Comparison of ENCODE assay signal across 23 cellular contexts in the genomic region with DNA sequence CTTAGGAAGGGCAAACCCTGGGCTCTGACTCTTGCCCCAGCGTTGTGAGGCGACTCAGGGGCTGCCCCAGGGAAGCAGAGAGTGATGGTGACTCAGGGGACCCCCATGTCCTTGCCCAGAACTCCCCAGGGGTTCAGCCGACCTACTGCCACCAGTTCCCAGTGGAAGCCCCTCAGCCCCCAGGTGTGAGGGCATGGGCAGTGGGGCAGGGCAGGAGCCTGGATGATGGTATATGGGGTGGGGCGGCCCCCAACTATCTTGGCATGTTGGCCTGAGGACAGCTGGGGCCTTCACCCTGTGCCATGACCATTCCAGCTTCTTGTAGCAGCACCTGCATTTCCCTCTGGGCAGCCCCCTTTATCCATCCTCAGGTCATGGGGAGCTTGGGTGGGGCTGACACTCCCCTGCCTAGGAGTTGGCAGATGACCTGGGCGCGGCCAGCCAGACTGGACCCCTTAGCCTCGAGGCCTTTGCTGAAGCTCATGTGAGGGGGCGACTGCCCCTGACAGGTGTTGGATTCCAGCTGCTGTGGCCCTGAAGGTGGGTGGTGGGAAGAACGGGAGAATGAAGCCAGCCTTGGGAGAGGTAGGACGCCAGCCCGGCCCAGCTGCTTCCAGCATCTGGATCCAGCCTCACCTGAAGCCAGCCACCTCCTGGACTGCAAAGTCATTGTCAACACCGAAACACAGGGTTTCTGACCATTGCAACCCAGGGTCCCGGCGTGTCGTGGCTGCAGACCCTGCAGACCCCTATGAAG. TPM values are rescaled to one million over a fixed set of nuclear protein-coding genes. Genes with fewer than 3 reads are reported as not detected.
A peak's percentile ranks its signal among the peaks of the same experiment; 100 is the strongest.
DNase-seq lines count a peak whose midpoint lies in the region; ATAC-seq and TF ChIP-seq lines count a peak whose summit lies in the region.
"Had no signal": no experiment of that assay in that cellular context is flagged by ENCODE, and none has a peak within 500 bp of the region (broad histone marks: within the 10 kb centered on the region; RNA-seq: fewer than 3 reads in every experiment).

No MANE protein-coding gene starts in this region.

- no peak overlapping the region for H3K9ac ChIP-seq in Karpas-422 (ENCODE audit: low read length)

- H3K9me3 Mint-ChIP-seq in naive B cell = no peaks in the 10 kb centered on the region
- no peaks in the 10 kb centered on the region for H3K9me3 Mint-ChIP-seq in chondrocyte (ENCODE audit: low read depth)

- H3K9me3 ChIP-seq in Karpas-422 (ENCODE audit: low read length) = no peaks in the 10 kb centered on the region
- H3K9me3 ChIP-seq: colonic mucosa had no signal

- H3K9me2 ChIP-seq in Karpas-422 (replicated peaks; ENCODE audit: insufficient read depth, low read length) = no peaks in the 10 kb centered on the region

- peak; percentile 28 for DNase-seq in 8988T
- peak; percentile 38 for DNase-seq in Karpas-422
- no peak for DNase-seq in naive B cell
- DNase-seq in chondrocyte (ENCODE audit: low spot score) = no peak
- no peak for DNase-seq in OCI-M1 (lab: John Stamatoyannopoulos, UW)
- no peak for DNase-seq in AG08395 (ENCODE audit: low spot score)
- DNase-seq: activated CD8-positive, alpha-beta memory T cell treated with anti-CD3 and anti-CD28 coated beads for 24 hours; activated gamma-delta T cell treated with Interleukin-2 at 50 U/mL for 16 hours; activated T-cell treated with anti-CD3 and anti-CD28 coated beads, Interleukin-2, amount 50 U/mL, for 1 hour; colonic mucosa; DND-41; mesenchymal stem cell; NCI-H1092; NCI-H187 treated with DMSO at 0.1 percent for 48 hours; NCI-H524 treated with DMSO at 0.1 percent for 48 hours; occipital lobe; small intestine; stimulated activated CD4-positive, alpha-beta T cell treated with anti-CD3 and anti-CD28 coated beads, Interleukin-2, amount 100 ng/mL, for 24 hours; T-helper 1 cell had no signal

- H3K36me3 Mint-ChIP-seq in naive B cell (no peaks in the 10 kb centered on the region), chondrocyte (ENCODE audit: low read depth) (no peaks in the 10 kb centered on the region)

- H3K27ac ChIP-seq in Karpas-422 (ENCODE audit: low read length) = no peak overlapping the region
- H3K27ac ChIP-seq: colonic mucosa, hepatocyte had no signal

- peak overlapping the region in 1 of 6 donors; percentile 53 for H3K27ac Mint-ChIP-seq in naive B cell
- H3K27ac Mint-ChIP-seq in chondrocyte (ENCODE audit: unreplicated experiment) = no peak overlapping the region

- no peak for TF ChIP-seq CTCF in chondrocyte (IDR thresholded peaks at IDR 0.05)

- H3K27me3 Mint-ChIP-seq in naive B cell = peaks cover 4 to 18% (median 5%) of the 10 kb centered on the region in 3 donors
- peaks cover 8% of the 10 kb centered on the region for H3K27me3 Mint-ChIP-seq in chondrocyte (ENCODE audit: low read depth)

- no peak overlapping the region for H3K4me3 ChIP-seq in Karpas-422 (ENCODE audit: low read length)
- H3K4me3 ChIP-seq: colonic mucosa, hepatocyte had no signal

- H3K36me3 ChIP-seq in Karpas-422 (ENCODE audit: insufficient read depth, low read length) = no peaks in the 10 kb centered on the region
- H3K36me3 ChIP-seq: colonic mucosa had no signal

- peaks cover 21% of the 10 kb centered on the region for H3K4me1 ChIP-seq in Karpas-422 (ENCODE audit: low read length)

- H3K27me3 ChIP-seq in Karpas-422 (ENCODE audit: low read length) = no peaks in the 10 kb centered on the region

- no peak for ATAC-seq in naive B cell (ENCODE audit: low read depth in 2 of 2)
- ATAC-seq: esophagus mucosa had no signal

- no peak overlapping the region for H3K4me2 ChIP-seq in Karpas-422 (ENCODE audit: low read depth, low read length, poor library complexity, severe bottlenecking)
- H3K4me2 ChIP-seq: hepatocyte had no signal

- no peak overlapping the region for H2AFZ ChIP-seq in Karpas-422 (ENCODE audit: low read length)
- H2AFZ ChIP-seq: hepatocyte had no signal

- no peaks in the 10 kb centered on the region for H3K79me2 ChIP-seq in Karpas-422 (ENCODE audit: low read length)
- H3K79me2 ChIP-seq: hepatocyte had no signal

- H3K4me1 Mint-ChIP-seq in naive B cell (peaks cover 19 to 23% (median 21%) of the 10 kb centered on the region in 3 donors), chondrocyte (ENCODE audit: low read depth) (peaks cover 11% of the 10 kb centered on the region)

- no peaks in the 10 kb centered on the region for H4K20me1 ChIP-seq in Karpas-422 (ENCODE audit: insufficient read depth, low read depth, low read length)

- H3K4me3 Mint-ChIP-seq in naive B cell = peak overlapping the region in 6 of 8 donors; percentile 24 to 75 (median 46)
- H3K4me3 Mint-ChIP-seq in chondrocyte (ENCODE audit: unreplicated experiment) = no peak overlapping the region

RNA-seq across cellular contexts. Expression of a gene that starts 1.8 kb away (rescaled TPM):
- total RNA-seq in Karpas-422 (2014; rRNA removed; shearing (Covaris generic); ENCODE audit: low replicate concordance) = 0.14 TPM in 1 of 2 replicates, not detected in the other
- under 1 TPM in 3 of 6 donors, not detected in 3; 0.13 to 0.75 (median 0.19) TPM for polyA plus RNA-seq in naive B cell (ENCODE audit: low read depth in 6 of 6)
- 23.3 to 32.6 TPM (median 24.8 TPM) in 3 replicates for total RNA-seq in chondrocyte

RNA-seq across cellular contexts. Expression of a gene that starts 13.6 kb away (rescaled TPM):
- total RNA-seq in Karpas-422 (2014; rRNA removed; shearing (Covaris generic); ENCODE audit: low replicate concordance) = 24.8 and 54.3 TPM in 2 replicates
- polyA plus RNA-seq in naive B cell (ENCODE audit: low read depth in 6 of 6) = 10 to 100 TPM; 11.0 to 20.6 (median 13.1) TPM
- total RNA-seq in chondrocyte = 73.8 to 86.7 TPM (median 76.4 TPM) in 3 replicates

RNA-seq across cellular contexts. Expression of a gene that starts 27.1 kb away (rescaled TPM):
- 70.9 and 80.6 TPM in 2 replicates for total RNA-seq in Karpas-422 (2014; rRNA removed; shearing (Covaris generic); ENCODE audit: low replicate concordance)
- 100 to 1,000 TPM; 165 to 257 (median 213) TPM for polyA plus RNA-seq in naive B cell (ENCODE audit: low read depth in 6 of 6)
- 99.7 to 129 TPM (median 100 TPM) in 3 replicates for total RNA-seq in chondrocyte

RNA-seq across cellular contexts. Expression of a gene that starts 30.2 kb away (rescaled TPM):
- total RNA-seq in Karpas-422 (2014; rRNA removed; shearing (Covaris generic); ENCODE audit: low replicate concordance) = 1.3 and 2.7 TPM in 2 replicates
- under 1 TPM in 4 of 6 donors, not detected in 2; 0.35 to 0.74 (median 0.53) TPM for polyA plus RNA-seq in naive B cell (ENCODE audit: low read depth in 6 of 6)
- total RNA-seq in chondrocyte = 18.3 to 71.4 TPM (median 68.7 TPM) in 3 replicates
- total RNA-seq: HT1080, SK-MEL-5 had no signal

RNA-seq across cellular contexts. Expression of a gene that starts 57.1 kb away (rescaled TPM):
- 11.4 and 16.1 TPM in 2 replicates for total RNA-seq in Karpas-422 (2014; rRNA removed; shearing (Covaris generic); ENCODE audit: low replicate concordance)
- 10 to 100 TPM in 1 of 6 donors, 1 to 10 TPM in 5; 2.2 to 17.5 (median 8.4) TPM for polyA plus RNA-seq in naive B cell (ENCODE audit: low read depth in 6 of 6)
- 21.1 to 24.2 TPM (median 21.8 TPM) in 3 replicates for total RNA-seq in chondrocyte

Comparison
In these comparisons a context has a peak if more than half of its experiments do, and no peak if none do; other contexts are left out.
1. DNase-seq: peak in 8988T (single experiment) and Karpas-422 (single experiment); none in naive B cell (single experiment), chondrocyte (single experiment), OCI-M1 (single experiment) and AG08395 (single experiment).
2. RNA of a gene that starts 1.8 kb away (total RNA-seq): 23.3 to 32.6 TPM in chondrocyte; 0.14 TPM in Karpas-422; every median in the first group is over 10 times any median in the second.